ENCODE assay signal across 8 cellular contexts in genomic region chr1:212035123-212035834, GRCh38. TPM values are rescaled to one million over a fixed set of nuclear protein-coding genes. Genes with fewer than 3 reads are reported as not detected.
DNase-seq lines count a peak whose midpoint lies in the region; ATAC-seq and FAIRE-seq lines count a peak whose summit lies in the region.

DTL (plus strand) TSS chr1:212035748; CDS start chr1:212035891, 143 bp downstream.
INTS7 (minus strand) TSS chr1:212035557; CDS start chr1:212035437, 120 bp downstream.

- peak; percentile 67 for ATAC-seq in GM21367 (IDR thresholded peaks at IDR 0.05; ENCODE audit: unreplicated experiment)

- DNase-seq in Caki2 (ENCODE audit: low read depth) (peak; percentile 99), HTR-8/SVneo (ENCODE audit: insufficient read length, low spot score) (peak; percentile 98), NOMO-1 treated with DMSO at 0.1 percent for 48 hours (lab: John Stamatoyannopoulos, UW; ENCODE audit: unreplicated experiment) (peak; percentile 100), lung microvascular endothelial cell (ENCODE audit: low read depth in 2 of 2) (peak; percentile 99)
- DNase-seq in activated CD8-positive, alpha-beta memory T cell treated with anti-CD3 and anti-CD28 coated beads for 4 hours (ENCODE audit: low read depth in 2 of 2), result peak; percentile 97 to 98
- peak; percentile 96 to 98 (median 97) for DNase-seq in effector memory CD4-positive, alpha-beta T cell
- DNase-seq in stimulated activated CD4-positive, alpha-beta T cell treated with anti-CD3 and anti-CD28 coated beads, TNF-alpha, amount 100 ng/mL, for 48 hours (ENCODE audit: low read depth in 3 of 3), result peak; percentile 94 to 99 (median 96)

- no peaks in the 10 kb centered on the region for H3K27me3 ChIP-seq in effector memory CD4-positive, alpha-beta T cell (replicated peaks; ENCODE audit: control insufficient read depth, insufficient read depth, low read length, poor library complexity, severe bottlenecking)

- peak within 1 kb of the TSS; percentile 64 for H3K4me3 ChIP-seq in effector memory CD4-positive, alpha-beta T cell (ENCODE audit: insufficient read depth, low read depth, low read length, poor library complexity, severe bottlenecking)

- H3K4me1 ChIP-seq in effector memory CD4-positive, alpha-beta T cell (ENCODE audit: control insufficient read depth, insufficient read depth, low read length, poor library complexity, severe bottlenecking), result peaks cover 10% of the 10 kb centered on the region

- peak within 1 kb of the TSS; percentile 66 for H3K27ac ChIP-seq in effector memory CD4-positive, alpha-beta T cell (ENCODE audit: insufficient read depth, low read length, poor library complexity, severe bottlenecking)

- no peaks in the 10 kb centered on the region for H3K9me3 ChIP-seq in effector memory CD4-positive, alpha-beta T cell (ENCODE audit: control insufficient read depth, low read length)

- H3K36me3 ChIP-seq in effector memory CD4-positive, alpha-beta T cell (ENCODE audit: control insufficient read depth, insufficient read depth, low read length), result no peaks in the 10 kb centered on the region

- peak; percentile 95 for FAIRE-seq in HTR-8/SVneo (lab: Jason Lieb, UNC)

- in situ Hi-C loops in Caki2 (cut with HindIII; ENCODE audit: low pct_unique_long_range_greater_than_20kb, low sequenced_read_pairs), result no loop called here

RNA-seq across cellular contexts. Expression of gene DTL, which starts in this region (rescaled TPM):
- 42.8 and 53.5 TPM in 2 replicates for total RNA-seq in Caki2 (2014; rRNA removed; shearing (Covaris generic); ENCODE audit: low replicate concordance)
- total RNA-seq in lung microvascular endothelial cell, result 4.0 and 13.9 TPM in 2 replicates

RNA-seq across cellular contexts. Expression of gene INTS7, which starts in this region (rescaled TPM):
- 24.4 and 29.6 TPM in 2 replicates for total RNA-seq in Caki2 (2014; rRNA removed; shearing (Covaris generic); ENCODE audit: low replicate concordance)
- 11.8 and 12.9 TPM in 2 replicates for total RNA-seq in lung microvascular endothelial cell

Comparison
In these comparisons a context has a peak if more than half of its experiments do, and no peak if none do; other contexts are left out.
1. Peak in every context shown above with its lines: DNase-seq, ATAC-seq, H3K4me3 ChIP-seq and H3K27ac ChIP-seq.